ENCODE assay signal across 28 cellular contexts in the genomic region with DNA sequence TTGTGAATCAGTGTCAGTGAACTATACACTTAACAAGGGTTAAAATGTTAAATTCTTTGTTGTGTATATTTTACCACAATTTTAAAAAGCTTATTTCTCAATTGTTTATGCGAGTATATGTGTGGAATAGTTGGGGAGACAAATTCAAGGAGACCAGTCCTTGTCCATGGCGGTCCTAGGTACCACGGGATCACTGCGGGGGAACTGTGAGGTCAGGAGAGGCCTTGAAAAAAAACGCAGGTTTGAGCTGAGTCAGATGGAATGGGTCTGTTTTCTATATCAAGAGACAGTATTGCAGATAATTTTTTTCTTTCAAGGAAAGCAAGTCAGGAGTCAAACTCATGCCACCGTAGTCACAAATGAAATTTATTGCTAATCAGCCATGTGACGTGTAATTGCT. TPM values are rescaled to one million over a fixed set of nuclear protein-coding genes. Genes with fewer than 3 reads are reported as not detected.
DNase-seq lines count a peak whose midpoint lies in the region; ATAC-seq and TF ChIP-seq lines count a peak whose summit lies in the region.
"Had no signal": no experiment of that assay in that cellular context is flagged by ENCODE, and none has a peak within 500 bp of the region (broad histone marks: within the 10 kb centered on the region; RNA-seq: fewer than 3 reads in every experiment).

No MANE protein-coding gene starts in this region.

- H3K27me3 Mint-ChIP-seq in GM23338 (ENCODE audit: insufficient read depth, low read depth, poor library complexity) (peaks cover 14% of the 10 kb centered on the region), neural crest cell (ENCODE audit: low read depth) (no peaks in the 10 kb centered on the region)
- H3K27me3 Mint-ChIP-seq in activated CD8-positive, alpha-beta T cell treated with anti-CD3 and anti-CD28 coated beads for 36 hours = no peaks in the 10 kb centered on the region
- H3K27me3 Mint-ChIP-seq: activated CD4-positive, alpha-beta T cell treated with anti-CD3 and anti-CD28 coated beads for 36 hours; activated naive CD8-positive, alpha-beta T cell treated with anti-CD3 and anti-CD28 coated beads, Interleukin-2, amount 50 U/mL, for 24 hours; natural killer cell treated with Interleukin-12 subunit alpha and Interleukin-12 subunit beta and Interleukin-15 and Interleukin-18, amount 100 ng/mL, for 72 hours had no signal

- H3K27me3 ChIP-seq in GM23338 (ENCODE audit: insufficient read depth) (no peaks in the 10 kb centered on the region), SK-N-SH (ENCODE audit: insufficient read depth) (no peaks in the 10 kb centered on the region)
- H3K27me3 ChIP-seq: BE2C, pancreas, upper lobe of right lung had no signal

- no peaks in the 10 kb centered on the region; the same call in 1 of the 3 replicates for H3K36me3 Mint-ChIP-seq in GM23338 (ENCODE audit: low read depth)
- H3K36me3 Mint-ChIP-seq in neural crest cell (ENCODE audit: low read depth) = peaks cover 3% of the 10 kb centered on the region
- peaks cover 3% of the 10 kb centered on the region for H3K36me3 Mint-ChIP-seq in activated CD8-positive, alpha-beta T cell treated with anti-CD3 and anti-CD28 coated beads for 36 hours (ENCODE audit: low read depth)
- H3K36me3 Mint-ChIP-seq: natural killer cell treated with Interleukin-12 subunit alpha and Interleukin-12 subunit beta and Interleukin-15 and Interleukin-18, amount 100 ng/mL, for 72 hours had no signal

- H3K9me3 Mint-ChIP-seq in GM23338 (no peaks in the 10 kb centered on the region), neural crest cell (no peaks in the 10 kb centered on the region)
- no peaks in the 10 kb centered on the region for H3K9me3 Mint-ChIP-seq in activated CD8-positive, alpha-beta T cell treated with anti-CD3 and anti-CD28 coated beads for 36 hours
- H3K9me3 Mint-ChIP-seq: activated naive CD8-positive, alpha-beta T cell treated with anti-CD3 and anti-CD28 coated beads, Interleukin-2, amount 50 U/mL, for 24 hours; natural killer cell treated with Interleukin-12 subunit alpha and Interleukin-12 subunit beta and Interleukin-15 and Interleukin-18, amount 100 ng/mL, for 72 hours; T-helper 2 cell treated with Interferon-gamma antibody and Interleukin-4, amounts not matched to agents 5 μg/mL and 100 μg/mL, for 36 hours had no signal

- peak overlapping the region; percentile 55; the same call in 1 of the 2 replicates for H3K4me2 ChIP-seq in GM23338
- H3K4me2 ChIP-seq in SK-N-SH = no peak overlapping the region

- H3F3A ChIP-seq in GM23338 (replicated peaks; ENCODE audit: low read depth) (peaks cover 7% of the 10 kb centered on the region; the same call in 1 of the 2 replicates), SK-N-SH (replicated peaks; ENCODE audit: insufficient read depth) (no peaks in the 10 kb centered on the region)

- H3K36me3 ChIP-seq in GM23338 (ENCODE audit: insufficient read depth) (no peaks in the 10 kb centered on the region), SK-N-SH (replicated peaks in 1 of 2; ENCODE audit: control insufficient read depth in 1 of 2, insufficient read depth in 2 of 2, low read length in 1 of 2) (no peaks in the 10 kb centered on the region)
- H3K36me3 ChIP-seq: pancreas, upper lobe of right lung had no signal

- 80% methylated on average over 7 of the region's 7 CpGs for WGBS in SK-N-SH (ENCODE audit: low lambda C conversion rate)

- no peak for ATAC-seq in GM23338
- ATAC-seq in activated CD8-positive, alpha-beta T cell treated with anti-CD3 and anti-CD28 coated beads for 36 hours = no peak
- ATAC-seq in GM19328 (IDR thresholded peaks at IDR 0.05; ENCODE audit: unreplicated experiment) = no peak
- ATAC-seq: activated CD4-positive, alpha-beta T cell treated with anti-CD3 and anti-CD28 coated beads for 36 hours; activated naive CD8-positive, alpha-beta T cell treated with anti-CD3 and anti-CD28 coated beads, Interleukin-2, amount 50 U/mL, for 24 hours; natural killer cell treated with Interleukin-12 subunit alpha and Interleukin-12 subunit beta and Interleukin-15 and Interleukin-18, amount 100 ng/mL, for 72 hours; pancreas; PC-3; Right ventricle myocardium inferior; upper lobe of right lung had no signal

- peak overlapping the region; percentile 36 for H3K27ac Mint-ChIP-seq in GM23338
- H3K27ac Mint-ChIP-seq in neural crest cell (ENCODE audit: unreplicated experiment) = peak overlapping the region; percentile 43
- H3K27ac Mint-ChIP-seq in activated CD8-positive, alpha-beta T cell treated with anti-CD3 and anti-CD28 coated beads for 36 hours = no peak overlapping the region
- H3K27ac Mint-ChIP-seq: activated CD4-positive, alpha-beta T cell treated with anti-CD3 and anti-CD28 coated beads for 36 hours; activated naive CD8-positive, alpha-beta T cell treated with anti-CD3 and anti-CD28 coated beads, Interleukin-2, amount 50 U/mL, for 24 hours; natural killer cell treated with Interleukin-12 subunit alpha and Interleukin-12 subunit beta and Interleukin-15 and Interleukin-18, amount 100 ng/mL, for 72 hours; T-helper 2 cell treated with Interferon-gamma antibody and Interleukin-4, amounts not matched to agents 5 μg/mL and 100 μg/mL, for 36 hours had no signal

- intact Hi-C loops in activated CD8-positive, alpha-beta T cell treated with anti-CD3 and anti-CD28 coated beads for 36 hours (cut with micrococcal nuclease) = no loop called here

- TF ChIP-seq CTCF in GM23338 (conservative IDR thresholded peaks at IDR 0.05; ENCODE audit: low read depth in 2 of 2) (no peak), SK-N-SH (IDR thresholded peaks at IDR 0.05) (no peak), neural crest cell (conservative IDR thresholded peaks at IDR 0.05) (no peak)
- TF ChIP-seq CTCF in activated CD8-positive, alpha-beta T cell treated with anti-CD3 and anti-CD28 coated beads for 36 hours (IDR thresholded peaks at IDR 0.05) = no peak

- peak overlapping the region; percentile 98; the same call in 1 of the 2 replicates for H3K27ac ChIP-seq in GM23338 (ENCODE audit: low read depth)
- no peak overlapping the region; a peak in 1 of 4 replicates for H3K27ac ChIP-seq in SK-N-SH (ENCODE audit: low read depth in 2 of 2, low read length in 1 of 2)
- peak overlapping the region; percentile 93 for H3K27ac ChIP-seq in epithelial cell of prostate
- H3K27ac ChIP-seq: pancreas, upper lobe of right lung had no signal

- POLR2A ChIA-PET in SK-N-SH (lab: Yijun Ruan, JAX) = no interaction called here
- POLR2A ChIA-PET in activated CD8-positive, alpha-beta T cell treated with anti-CD3 and anti-CD28 coated beads for 36 hours (lab: Charles Lee) = interaction anchor here (1.3 kb wide), 1 partner anchor 10 kb away, joined by 4 read pairs; no protein-coding TSS in a partner anchor

- H3K4me1 ChIP-seq in GM23338 (ENCODE audit: insufficient read depth) (peaks cover 85% of the 10 kb centered on the region), SK-N-SH (ENCODE audit: control insufficient read depth in 1 of 2, insufficient read depth in 2 of 2, low read depth in 1 of 2, low read length in 1 of 2) (peaks cover 37 to 40% of the 10 kb centered on the region in 2 experiments; a peak in 3 of 4 replicates)

- no peak for DNase-seq in GM23338 (ENCODE audit: low spot score)
- no peak for DNase-seq in SK-N-SH
- no peak for DNase-seq in epithelial cell of prostate (ENCODE audit: low read depth, low spot score)
- DNase-seq in neural crest cell (ENCODE audit: low read depth, low spot score) = no peak
- no peak for DNase-seq in NCI-H2029 (lab: John Stamatoyannopoulos, UW)
- DNase-seq in activated CD8-positive, alpha-beta T cell treated with anti-CD3 and anti-CD28 coated beads for 36 hours = no peak
- DNase-seq in NCI-H524 treated with DMSO at 0.1 percent for 48 hours (lab: John Stamatoyannopoulos, UW) = no peak
- DNase-seq: ACHN; activated CD4-positive, alpha-beta T cell treated with anti-CD3 and anti-CD28 coated beads for 36 hours; activated CD8-positive, alpha-beta memory T cell treated with anti-CD3 and anti-CD28 coated beads for 24 hours; activated gamma-delta T cell treated with Interleukin-2 at 50 U/mL for 16 hours; activated naive CD8-positive, alpha-beta T cell treated with anti-CD3 and anti-CD28 coated beads, Interleukin-2, amount 50 U/mL, for 24 hours; hippocampal formation; Karpas-422; MV-4-11; NCI-H1694 treated with DMSO at 0.1 percent for 48 hours; NCI-H2171; NCI-H510A; NK-92 treated with Interleukin-12 subunit alpha and Interleukin-12 subunit beta, amount 100 ng/mL, for 24 hours; pancreas; PC-3; stimulated activated CD4-positive, alpha-beta T cell treated with anti-CD3 and anti-CD28 coated beads, Interleukin-2, amount 100 ng/mL, for 24 hours; upper lobe of right lung had no signal

- no peaks in the 10 kb centered on the region for H3K9me3 ChIP-seq in SK-N-SH
- H3K9me3 ChIP-seq: BE2C, pancreas, upper lobe of right lung had no signal

- no peak overlapping the region for H3K9ac ChIP-seq in SK-N-SH

- TF ChIP-seq EP300 in SK-N-SH (IDR thresholded peaks at IDR 0.05; ENCODE audit: borderline replicate concordance in 1 of 2, low read depth in 1 of 2, low read length in 1 of 2) = no peak

- TF ChIP-seq RAD21 in SK-N-SH (IDR thresholded peaks at IDR 0.05; ENCODE audit: low read length) = no peak

- CTCF ChIA-PET in SK-N-SH (lab: Yijun Ruan, JAX) = interaction anchor here (0.6 to 1.8 kb wide), 4 partner anchors 12 to 393 kb away, joined by 3 to 5 read pairs (median 3); no protein-coding TSS in a partner anchor
- CTCF ChIA-PET in activated CD8-positive, alpha-beta T cell treated with anti-CD3 and anti-CD28 coated beads for 36 hours (lab: Charles Lee) = interaction anchor here (1.2 to 2.5 kb wide), 3 partner anchors 9 to 148 kb away, joined by 3 to 9 read pairs (median 4); no protein-coding TSS in a partner anchor

- H2AFZ ChIP-seq in GM23338 = no peak overlapping the region
- no peak overlapping the region for H2AFZ ChIP-seq in SK-N-SH (ENCODE audit: low read depth)

- no peaks in the 10 kb centered on the region for H3K9me2 ChIP-seq in GM23338 (ENCODE audit: insufficient read depth)
- H3K9me2 ChIP-seq in SK-N-SH = no peaks in the 10 kb centered on the region

- peaks cover 89% of the 10 kb centered on the region for H3K79me2 ChIP-seq in GM23338 (replicated peaks; ENCODE audit: insufficient read depth)
- H3K79me2 ChIP-seq in SK-N-SH (ENCODE audit: insufficient read depth) = peaks cover 85% of the 10 kb centered on the region

- H3K4me3 ChIP-seq in GM23338 (no peak overlapping the region), SK-N-SH (ENCODE audit: low read depth in 2 of 2, low read length in 1 of 2) (no peak overlapping the region)
- H3K4me3 ChIP-seq: pancreas, upper lobe of right lung had no signal

- peak overlapping the region; percentile 5; the same call in 1 of the 3 replicates for H3K4me3 Mint-ChIP-seq in GM23338
- no peak overlapping the region for H3K4me3 Mint-ChIP-seq in neural crest cell
- no peak overlapping the region for H3K4me3 Mint-ChIP-seq in activated CD8-positive, alpha-beta T cell treated with anti-CD3 and anti-CD28 coated beads for 36 hours
- H3K4me3 Mint-ChIP-seq: activated CD4-positive, alpha-beta T cell treated with anti-CD3 and anti-CD28 coated beads for 36 hours; activated naive CD8-positive, alpha-beta T cell treated with anti-CD3 and anti-CD28 coated beads, Interleukin-2, amount 50 U/mL, for 24 hours; natural killer cell treated with Interleukin-12 subunit alpha and Interleukin-12 subunit beta and Interleukin-15 and Interleukin-18, amount 100 ng/mL, for 72 hours; T-helper 2 cell treated with Interferon-gamma antibody and Interleukin-4, amounts not matched to agents 5 μg/mL and 100 μg/mL, for 36 hours had no signal

- H4K20me1 ChIP-seq in GM23338 (replicated peaks; ENCODE audit: insufficient read depth) (peaks cover 32% of the 10 kb centered on the region), SK-N-SH (ENCODE audit: insufficient read depth) (peaks cover 8% of the 10 kb centered on the region)

- H3K4me1 Mint-ChIP-seq in GM23338 (peaks cover 93% of the 10 kb centered on the region), neural crest cell (peaks cover 67% of the 10 kb centered on the region)
- peaks cover 67% of the 10 kb centered on the region for H3K4me1 Mint-ChIP-seq in activated CD8-positive, alpha-beta T cell treated with anti-CD3 and anti-CD28 coated beads for 36 hours (ENCODE audit: low read depth)

RNA-seq across cellular contexts. Expression of gene IGF1R, which starts 18.5 kb away (rescaled TPM):
- total RNA-seq in GM23338 (2014; rRNA removed; shearing (Covaris generic)) = 92.2 and 95.6 TPM in 2 replicates
- polyA plus RNA-seq in GM23338 (2016; fragmentation: Nextera tagmentation; extraction: Ambion mirVana) = 20.0 and 20.4 TPM in 2 replicates
- polyA plus RNA-seq in SK-N-SH (2012; rRNA removed) = 6.4 and 9.5 TPM in 2 replicates
- polyA plus RNA-seq in SK-N-SH (2012; cell fraction: cytosol; rRNA removed) = 4.6 and 5.5 TPM in 2 replicates
- 17.9 and 19.8 TPM in 2 replicates for polyA plus RNA-seq in SK-N-SH (2012; cell fraction: nucleus; rRNA removed)
- total RNA-seq in neural crest cell = 67.6 and 70.3 TPM in 2 replicates
- total RNA-seq in activated CD8-positive, alpha-beta T cell treated with anti-CD3 and anti-CD28 coated beads for 36 hours = 10 to 100 TPM; 22.8 to 24.7 TPM

Comparison
In these comparisons a context has a peak if more than half of its experiments do, and no peak if none do; other contexts are left out.
1. H3K27ac ChIP-seq: peak in GM23338 (single experiment) and epithelial cell of prostate (single experiment); none in SK-N-SH (0 of 2).